2 cellular contexts compared by ENCODE assay signal in the genomic region with DNA sequence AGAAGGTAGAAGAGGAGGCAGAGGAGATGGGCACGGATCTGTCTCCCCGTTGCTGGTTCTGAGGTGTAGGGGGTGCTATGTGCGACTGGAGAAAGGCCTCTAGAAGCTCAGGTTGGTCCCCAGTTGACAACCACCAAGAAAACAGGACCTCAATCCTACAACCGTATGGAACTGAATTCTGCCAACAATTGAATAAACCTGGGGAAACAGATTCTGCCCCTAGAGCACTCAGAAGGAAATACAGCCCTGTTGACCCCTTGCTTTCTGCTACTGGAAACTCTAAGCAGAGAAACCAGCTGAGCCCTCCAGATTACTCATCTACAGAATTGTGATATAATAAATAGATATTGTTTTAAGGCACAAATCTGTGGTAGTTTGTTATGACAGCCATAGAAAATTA.
TF ChIP-seq lines count a peak whose summit lies in the region.

No MANE protein-coding gene starts in this region.

TF ChIP-seq in SK-N-SH, 30 proteins besides CTCF, POLR2A, EP300 and RAD21 (continued from another document):
- TF ChIP-seq MEF2A (IDR thresholded peaks at IDR 0.05; ENCODE audit: borderline replicate concordance, low read depth), result no peak
- no peak for TF ChIP-seq MXI1 (IDR thresholded peaks at IDR 0.05; ENCODE audit: low read depth, low read length)
- no peak for TF ChIP-seq TAF1 (IDR thresholded peaks at IDR 0.05; ENCODE audit: borderline replicate concordance, low read depth, low read length)
- TF ChIP-seq, protein P1, sequence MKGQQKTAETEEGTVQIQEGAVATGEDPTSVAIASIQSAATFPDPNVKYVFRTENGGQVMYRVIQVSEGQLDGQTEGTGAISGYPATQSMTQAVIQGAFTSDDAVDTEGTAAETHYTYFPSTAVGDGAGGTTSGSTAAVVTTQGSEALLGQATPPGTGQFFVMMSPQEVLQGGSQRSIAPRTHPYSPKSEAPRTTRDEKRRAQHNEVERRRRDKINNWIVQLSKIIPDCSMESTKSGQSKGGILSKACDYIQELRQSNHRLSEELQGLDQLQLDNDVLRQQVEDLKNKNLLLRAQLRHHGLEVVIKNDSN (IDR thresholded peaks at IDR 0.05; ENCODE audit: borderline replicate concordance, low read depth), result no peak
- TF ChIP-seq, protein P2, sequence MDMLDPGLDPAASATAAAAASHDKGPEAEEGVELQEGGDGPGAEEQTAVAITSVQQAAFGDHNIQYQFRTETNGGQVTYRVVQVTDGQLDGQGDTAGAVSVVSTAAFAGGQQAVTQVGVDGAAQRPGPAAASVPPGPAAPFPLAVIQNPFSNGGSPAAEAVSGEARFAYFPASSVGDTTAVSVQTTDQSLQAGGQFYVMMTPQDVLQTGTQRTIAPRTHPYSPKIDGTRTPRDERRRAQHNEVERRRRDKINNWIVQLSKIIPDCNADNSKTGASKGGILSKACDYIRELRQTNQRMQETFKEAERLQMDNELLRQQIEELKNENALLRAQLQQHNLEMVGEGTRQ (IDR thresholded peaks at IDR 0.05; ENCODE audit: borderline replicate concordance, low read depth, low read length), result no peak
- no peak for TF ChIP-seq SMC3 (IDR thresholded peaks at IDR 0.05; ENCODE audit: low read depth, low read length)
- TF ChIP-seq GABPA (IDR thresholded peaks at IDR 0.05; ENCODE audit: low read depth), result no peak

TF ChIP-seq in SK-N-SH treated with all-trans-retinoic acid at 6 μM for 48 hours, 23 proteins besides CTCF, POLR2A, EP300 and RAD21 (continued from another document):
- TF ChIP-seq TOX (CRISPR knock-in tag; IDR thresholded peaks at IDR 0.05; ENCODE audit: borderline replicate concordance), result no peak
- TF ChIP-seq RARB (CRISPR knock-in tag; IDR thresholded peaks at IDR 0.05), result no peak
- no peak for TF ChIP-seq PPARA (CRISPR knock-in tag; IDR thresholded peaks at IDR 0.05; ENCODE audit: borderline replicate concordance)
- no peak for TF ChIP-seq ARNTL (CRISPR knock-in tag; IDR thresholded peaks at IDR 0.05; ENCODE audit: borderline replicate concordance, low read depth)
- no peak for TF ChIP-seq OSR1 (CRISPR knock-in tag; IDR thresholded peaks at IDR 0.05)
- no peak for TF ChIP-seq ESRRG (CRISPR knock-in tag; IDR thresholded peaks at IDR 0.05)
- no peak for TF ChIP-seq ZC3H10 (CRISPR knock-in tag; IDR thresholded peaks at IDR 0.05)
